Comparison of ENCODE assay signal across 11 cellular contexts in genomic region chr12:53601296-53601847, GRCh38. TPM values are rescaled to one million over a fixed set of nuclear protein-coding genes. Genes with fewer than 3 reads are reported as not detected.
DNase-seq lines count a peak whose midpoint lies in the region; ATAC-seq and TF ChIP-seq lines count a peak whose summit lies in the region.
"Had no signal": no experiment of that assay in that cellular context is flagged by ENCODE, and none has a peak within 500 bp of the region (broad histone marks: within the 10 kb centered on the region; RNA-seq: fewer than 3 reads in every experiment).

No MANE protein-coding gene starts in this region.

- H3K36me3 ChIP-seq in psoas muscle (ENCODE audit: insufficient read depth in 1 of 2, low read depth in 1 of 2) = peaks cover 0 to 6% of the 10 kb centered on the region in 2 donors
- no peaks in the 10 kb centered on the region for H3K36me3 ChIP-seq in thyroid gland

- DNase-seq in NOMO-1 (lab: John Stamatoyannopoulos, UW; ENCODE audit: unreplicated experiment in 2 of 2) (peak; percentile 25 to 47), head of caudate nucleus (peak in 25 of 42 donors; percentile 11 to 71 (median 35)), psoas muscle (no peak), thyroid gland (no peak), activated gamma-delta T cell (lab: John Stamatoyannopoulos, UW) (no peak)
- DNase-seq: cortex of kidney had no signal

- H3K27ac ChIP-seq in psoas muscle (no peak overlapping the region), thyroid gland (no peak overlapping the region)
- H3K27ac ChIP-seq: C4-2B had no signal

- ATAC-seq in psoas muscle = no peak
- ATAC-seq in HG03139 (IDR thresholded peaks at IDR 0.05; ENCODE audit: unreplicated experiment) = no peak
- no peak for ATAC-seq in GM21367 (IDR thresholded peaks at IDR 0.05; ENCODE audit: unreplicated experiment)
- ATAC-seq: K562 had no signal

- WGBS in psoas muscle, 3 donors = 29 to 36% (median 30%) methylated on average over 12 of the region's 12 CpGs
- 75 to 76% methylated on average over 12 of the region's 12 CpGs for WGBS in thyroid gland, 2 donors

- TF ChIP-seq CTCF in psoas muscle (IDR thresholded peaks at IDR 0.05) (no peak), thyroid gland (IDR thresholded peaks at IDR 0.05) (no peak)

- H3K9me3 ChIP-seq in psoas muscle = no peaks in the 10 kb centered on the region
- H3K9me3 ChIP-seq in thyroid gland = no peaks in the 10 kb centered on the region

- intact Hi-C loops in head of caudate nucleus (cut with DNase I) = no loop called here
- intact Hi-C loops in psoas muscle (cut with DNase I) = no loop called here
- intact Hi-C loops in thyroid gland (cut with DNase I) = no loop called here

- H3K27me3 ChIP-seq in psoas muscle (ENCODE audit: insufficient read depth in 3 of 3, low read length in 2 of 3) (no peaks in the 10 kb centered on the region), thyroid gland (no peaks in the 10 kb centered on the region)

- H3K4me3 ChIP-seq in GM08714 (ENCODE audit: low read length) = peak overlapping the region; percentile 75
- peak overlapping the region; percentile 8 for H3K4me3 ChIP-seq in psoas muscle
- no peak overlapping the region for H3K4me3 ChIP-seq in thyroid gland (replicated peaks in 1 of 3)
- H3K4me3 ChIP-seq: K562 had no signal

- TF ChIP-seq POLR2A in thyroid gland (IDR thresholded peaks at IDR 0.05) = no peak

- peaks cover 34% of the 10 kb centered on the region for H3K4me1 ChIP-seq in psoas muscle
- peaks cover 18 to 19% of the 10 kb centered on the region in 2 donors for H3K4me1 ChIP-seq in thyroid gland

RNA-seq across cellular contexts. Expression of gene ATF7, which starts 24.8 kb away (rescaled TPM):
- 10 to 100 TPM; 25.4 to 32.3 (median 31.5) TPM for total RNA-seq in psoas muscle
- polyA plus RNA-seq in psoas muscle = 10 to 100 TPM; 15.7 to 21.8 (median 18.0) TPM
- total RNA-seq in thyroid gland = 10 to 100 TPM; 21.3 to 40.1 (median 37.6) TPM

Comparison
In these comparisons a context has a peak if more than half of its experiments do, and no peak if none do; other contexts are left out.
1. H3K4me3 ChIP-seq: peak in GM08714 (single experiment) and psoas muscle (single experiment); none in thyroid gland (0 of 3).
2. DNase-seq: peak in NOMO-1 (2 of 2) and head of caudate nucleus (25 of 42); none in psoas muscle (0 of 2), thyroid gland (0 of 2) and activated gamma-delta T cell (single experiment).